20 cellular contexts compared by ENCODE assay signal in genomic region chr3:69915726-69916125, GRCh38.
DNase-seq lines count a peak whose midpoint lies in the region; ATAC-seq and TF ChIP-seq lines count a peak whose summit lies in the region.
"Had no signal": no experiment of that assay in that cellular context is flagged by ENCODE, and none has a peak within 500 bp of the region (broad histone marks: within the 10 kb centered on the region; RNA-seq: fewer than 3 reads in every experiment).

No MANE protein-coding gene starts in this region.

- no peak overlapping the region for H3K18ac ChIP-seq in mesenchymal stem cell (ENCODE audit: low read depth in 1 of 2, low read length in 2 of 2)

- H2BK15ac ChIP-seq in mesenchymal stem cell (ENCODE audit: low read depth, poor library complexity, severe bottlenecking), result no peak overlapping the region

- no peak overlapping the region for H2BK12ac ChIP-seq in mesenchymal stem cell (ENCODE audit: low read length in 2 of 2)

- H3K27ac ChIP-seq in mesenchymal stem cell (ENCODE audit: low read length, poor library complexity, severe bottlenecking), result no peak overlapping the region
- no peak overlapping the region for H3K27ac ChIP-seq in tibial nerve
- H3K27ac ChIP-seq: BLaER1 treated with 17β-estradiol and CSF1 and Interleukin-3, amounts not matched to agents 10 nM and 100 nM; C4-2B had no signal

- intact Hi-C loops in activated CD4-positive, alpha-beta T cell treated with anti-CD3 and anti-CD28 coated beads, Interleukin-2, amount 10 ng/mL, durations not matched to agents 24 days and 14 days (cut with micrococcal nuclease), result no loop called here

- no peaks in the 10 kb centered on the region for H3K9me3 Mint-ChIP-seq in activated CD4-positive, alpha-beta T cell treated with anti-CD3 and anti-CD28 coated beads, Interleukin-2, amount 10 ng/mL, durations not matched to agents 24 days and 14 days
- no peaks in the 10 kb centered on the region for H3K9me3 Mint-ChIP-seq in activated CD4-positive, alpha-beta T cell treated with anti-CD3 and anti-CD28 coated beads, Interleukin-2, amount 10 ng/mL, durations not matched to agents 7 days and 5 days
- H3K9me3 Mint-ChIP-seq in WTC11, result peaks cover 15% of the 10 kb centered on the region
- H3K9me3 Mint-ChIP-seq: CD4-positive, alpha-beta T cell had no signal

- no peak overlapping the region for H3K27ac Mint-ChIP-seq in activated CD4-positive, alpha-beta T cell treated with anti-CD3 and anti-CD28 coated beads, Interleukin-2, amount 10 ng/mL, durations not matched to agents 24 days and 14 days
- no peak overlapping the region for H3K27ac Mint-ChIP-seq in activated CD4-positive, alpha-beta T cell treated with anti-CD3 and anti-CD28 coated beads, Interleukin-2, amount 10 ng/mL, durations not matched to agents 7 days and 5 days
- no peak overlapping the region for H3K27ac Mint-ChIP-seq in WTC11
- H3K27ac Mint-ChIP-seq: B cell; CD4-positive, alpha-beta T cell; CD8-positive, alpha-beta T cell had no signal

- no peak overlapping the region for H2BK5ac ChIP-seq in mesenchymal stem cell (ENCODE audit: low read depth, low read length, poor library complexity, severe bottlenecking)

- DNase-seq in activated CD4-positive, alpha-beta T cell treated with anti-CD3 and anti-CD28 coated beads, Interleukin-2, amount 10 ng/mL, durations not matched to agents 24 days and 14 days, result peak; percentile 29
- no peak for DNase-seq in activated CD4-positive, alpha-beta T cell treated with anti-CD3 and anti-CD28 coated beads, Interleukin-2, amount 10 ng/mL, durations not matched to agents 7 days and 5 days
- DNase-seq in WTC11 (ENCODE audit: low spot score) (no peak), mesenchymal stem cell (no peak), tibial nerve (ENCODE audit: low spot score in 2 of 2) (no peak)
- DNase-seq: 8988T; AML-193; Caco-2; Calu3; CD4-positive, alpha-beta T cell; CD8-positive, alpha-beta T cell; DMS53; DMS79; DND-41; EL; GDM1 had no signal

- no peak overlapping the region for H2AFZ ChIP-seq in mesenchymal stem cell (ENCODE audit: low read depth, low read length)

- H3K9me3 ChIP-seq in mesenchymal stem cell (ENCODE audit: control insufficient read depth, low read length) (peaks cover 4% of the 10 kb centered on the region), tibial nerve (peaks cover 0 to 6% (median 0%) of the 10 kb centered on the region in 4 donors)
- H3K9me3 ChIP-seq: Caco-2 had no signal

- TF ChIP-seq CTCF in WTC11 (IDR thresholded peaks at IDR 0.05) (no peak), tibial nerve (IDR thresholded peaks at IDR 0.05) (no peak)

- CTCF ChIA-PET in activated CD4-positive, alpha-beta T cell treated with anti-CD3 and anti-CD28 coated beads, Interleukin-2, amount 10 ng/mL, durations not matched to agents 7 days and 5 days (lab: Charles Lee), result no interaction called here
- CTCF ChIA-PET in WTC11 (lab: Charles Lee), result no interaction called here

- H3K9ac ChIP-seq in mesenchymal stem cell (ENCODE audit: low read length), result no peak overlapping the region
- H3K9ac ChIP-seq: BLaER1 treated with 17β-estradiol and CSF1 and Interleukin-3, amounts not matched to agents 10 nM and 100 nM had no signal

- TF ChIP-seq EP300 in tibial nerve (IDR thresholded peaks at IDR 0.05), result no peak

- H4K8ac ChIP-seq in mesenchymal stem cell (ENCODE audit: low read length), result no peak overlapping the region

- H3K4me2 ChIP-seq in mesenchymal stem cell (ENCODE audit: low read length, poor library complexity, severe bottlenecking), result no peak overlapping the region
- H3K4me2 ChIP-seq: BLaER1 treated with 17β-estradiol and CSF1 and Interleukin-3, amounts not matched to agents 10 nM and 100 nM had no signal

- H3K27me3 ChIP-seq in mesenchymal stem cell (ENCODE audit: control insufficient read depth in 1 of 2, insufficient read depth in 1 of 2, low read length in 2 of 2) (no peaks in the 10 kb centered on the region), tibial nerve (no peaks in the 10 kb centered on the region)
- H3K27me3 ChIP-seq: BLaER1 treated with 17β-estradiol and CSF1 and Interleukin-3, amounts not matched to agents 10 nM and 100 nM had no signal

- no peak for ATAC-seq in WTC11
- ATAC-seq: CD8-positive, alpha-beta T cell; GM12878 had no signal

- peaks cover 2% of the 10 kb centered on the region for H3K27me3 Mint-ChIP-seq in activated CD4-positive, alpha-beta T cell treated with anti-CD3 and anti-CD28 coated beads, Interleukin-2, amount 10 ng/mL, durations not matched to agents 24 days and 14 days
- no peaks in the 10 kb centered on the region for H3K27me3 Mint-ChIP-seq in activated CD4-positive, alpha-beta T cell treated with anti-CD3 and anti-CD28 coated beads, Interleukin-2, amount 10 ng/mL, durations not matched to agents 7 days and 5 days
- peaks cover 4% of the 10 kb centered on the region; the same call in 1 of the 2 replicates for H3K27me3 Mint-ChIP-seq in WTC11 (ENCODE audit: low read depth)

- no peaks in the 10 kb centered on the region for H3K4me1 Mint-ChIP-seq in activated CD4-positive, alpha-beta T cell treated with anti-CD3 and anti-CD28 coated beads, Interleukin-2, amount 10 ng/mL, durations not matched to agents 24 days and 14 days
- H3K4me1 Mint-ChIP-seq in activated CD4-positive, alpha-beta T cell treated with anti-CD3 and anti-CD28 coated beads, Interleukin-2, amount 10 ng/mL, durations not matched to agents 7 days and 5 days, result no peaks in the 10 kb centered on the region
- H3K4me1 Mint-ChIP-seq in WTC11, result no peaks in the 10 kb centered on the region
- H3K4me1 Mint-ChIP-seq: B cell had no signal

- POLR2A ChIA-PET in activated CD4-positive, alpha-beta T cell treated with anti-CD3 and anti-CD28 coated beads, Interleukin-2, amount 10 ng/mL, durations not matched to agents 7 days and 5 days (lab: Charles Lee), result no interaction called here
- POLR2A ChIA-PET in WTC11 (lab: Charles Lee), result no interaction called here

- no peak overlapping the region for H3K4me3 ChIP-seq in mesenchymal stem cell (ENCODE audit: insufficient read depth in 1 of 2, low read depth in 1 of 2, low read length in 2 of 2)
- H3K4me3 ChIP-seq in tibial nerve, result no peak overlapping the region
- H3K4me3 ChIP-seq: BLaER1 treated with 17β-estradiol and CSF1 and Interleukin-3, amounts not matched to agents 10 nM and 100 nM; GM12878 had no signal

- H2AK5ac ChIP-seq in mesenchymal stem cell (ENCODE audit: low read length, severe bottlenecking), result no peak overlapping the region

- H3K4me1 ChIP-seq in mesenchymal stem cell (ENCODE audit: control insufficient read depth, insufficient read depth, low read depth, low read length) (peaks cover 2% of the 10 kb centered on the region), tibial nerve (peaks cover 0 to 5% (median 0%) of the 10 kb centered on the region in 4 donors)
- H3K4me1 ChIP-seq: BLaER1 treated with 17β-estradiol and CSF1 and Interleukin-3, amounts not matched to agents 10 nM and 100 nM; Caco-2 had no signal

- H3K14ac ChIP-seq in mesenchymal stem cell (ENCODE audit: low read length in 2 of 2), result no peak overlapping the region

- no peak overlapping the region for H4K91ac ChIP-seq in mesenchymal stem cell (ENCODE audit: low read length)

- H3K79me1 ChIP-seq in mesenchymal stem cell (replicated peaks; ENCODE audit: low read length, poor library complexity, severe bottlenecking), result peaks cover 25% of the 10 kb centered on the region

- no peaks in the 10 kb centered on the region for H3K36me3 Mint-ChIP-seq in activated CD4-positive, alpha-beta T cell treated with anti-CD3 and anti-CD28 coated beads, Interleukin-2, amount 10 ng/mL, durations not matched to agents 24 days and 14 days (ENCODE audit: low read depth)
- no peaks in the 10 kb centered on the region for H3K36me3 Mint-ChIP-seq in activated CD4-positive, alpha-beta T cell treated with anti-CD3 and anti-CD28 coated beads, Interleukin-2, amount 10 ng/mL, durations not matched to agents 7 days and 5 days (ENCODE audit: low read depth)
- peaks cover 5% of the 10 kb centered on the region; the same call in 1 of the 2 replicates for H3K36me3 Mint-ChIP-seq in WTC11
- H3K36me3 Mint-ChIP-seq: CD8-positive, alpha-beta T cell had no signal

- no peak for TF ChIP-seq POLR2A in tibial nerve (IDR thresholded peaks at IDR 0.05)

- H2BK120ac ChIP-seq in mesenchymal stem cell (ENCODE audit: low read depth, low read length), result no peak overlapping the region

- no peak overlapping the region for H3K4ac ChIP-seq in mesenchymal stem cell (ENCODE audit: low read depth in 1 of 2, low read length in 2 of 2)

- H3K36me3 ChIP-seq in mesenchymal stem cell (ENCODE audit: control insufficient read depth in 1 of 2, insufficient read depth in 2 of 2, low read depth in 1 of 2, low read length in 2 of 2), result peaks cover 0 to 5% of the 10 kb centered on the region in 2 experiments
- peaks cover 0 to 4% (median 0%) of the 10 kb centered on the region in 3 donors for H3K36me3 ChIP-seq in tibial nerve

- H3K4me3 Mint-ChIP-seq in activated CD4-positive, alpha-beta T cell treated with anti-CD3 and anti-CD28 coated beads, Interleukin-2, amount 10 ng/mL, durations not matched to agents 24 days and 14 days, result no peak overlapping the region
- H3K4me3 Mint-ChIP-seq in activated CD4-positive, alpha-beta T cell treated with anti-CD3 and anti-CD28 coated beads, Interleukin-2, amount 10 ng/mL, durations not matched to agents 7 days and 5 days, result no peak overlapping the region
- no peak overlapping the region for H3K4me3 Mint-ChIP-seq in WTC11
- H3K4me3 Mint-ChIP-seq: B cell; CD4-positive, alpha-beta T cell; CD8-positive, alpha-beta T cell had no signal

- no peak overlapping the region for H3K23ac ChIP-seq in mesenchymal stem cell (ENCODE audit: low read length in 2 of 2)
